In genomic region chr6:138800377-138801150, GRCh38 we compare ENCODE assay signal across 1 cellular context.
A peak's percentile ranks its signal among the peaks of the same experiment; 100 is the strongest.
TF ChIP-seq lines count a peak whose summit lies in the region.

No MANE protein-coding gene starts in this region.

TF ChIP-seq in H1, 55 proteins besides CTCF, POLR2A, EP300 and RAD21 (continued from another document):
- TF ChIP-seq POLR2AphosphoS5 (IDR thresholded peaks at IDR 0.05; ENCODE audit: low read depth, low read length) (no peak), POU5F1 (IDR thresholded peaks at IDR 0.05; ENCODE audit: low read depth, low read length) (no peak), TEAD4 (IDR thresholded peaks at IDR 0.05; ENCODE audit: low read depth, low read length) (peak; percentile 79), RXRA (IDR thresholded peaks at IDR 0.05; ENCODE audit: insufficient read depth, low read depth, low read length) (0 out of 2 replicates have a peak, but pooled peaks have one; percentile 8)
